Comparison of ENCODE assay signal across 1 cellular context in genomic region chr7:22861576-22861975, GRCh38.
TF ChIP-seq lines count a peak whose summit lies in the region.

No MANE protein-coding gene starts in this region.

TF ChIP-seq in IMR-90, 13 proteins besides CTCF, POLR2A, EP300 and RAD21:
- TF ChIP-seq NFE2L2 (IDR thresholded peaks at IDR 0.05; ENCODE audit: low read depth, low read length), result no peak
- no peak for TF ChIP-seq SMC3 (IDR thresholded peaks at IDR 0.05; ENCODE audit: low read depth, low read length)
- TF ChIP-seq BHLHE40 (IDR thresholded peaks at IDR 0.05; ENCODE audit: low read depth, low read length), result no peak
- TF ChIP-seq RFX5 (IDR thresholded peaks at IDR 0.05; ENCODE audit: low read depth, low read length), result no peak
- TF ChIP-seq ELK1 (IDR thresholded peaks at IDR 0.05; ENCODE audit: borderline replicate concordance, low read depth, low read length), result no peak
- no peak for TF ChIP-seq USF2 (IDR thresholded peaks at IDR 0.05; ENCODE audit: low read depth, low read length)
- TF ChIP-seq FOS (IDR thresholded peaks at IDR 0.05; ENCODE audit: low read depth, low read length), result no peak
- TF ChIP-seq MXI1 (IDR thresholded peaks at IDR 0.05; ENCODE audit: borderline replicate concordance, low read depth, low read length), result no peak
- no peak for TF ChIP-seq MAZ (IDR thresholded peaks at IDR 0.05; ENCODE audit: borderline replicate concordance, low read depth, low read length)
- TF ChIP-seq CHD1 (IDR thresholded peaks at IDR 0.05; ENCODE audit: low read depth, low read length), result no peak
- no peak for TF ChIP-seq CEBPB (IDR thresholded peaks at IDR 0.05; ENCODE audit: low read depth, low read length)
